ENCODE assay signal across 20 cellular contexts in the genomic region with DNA sequence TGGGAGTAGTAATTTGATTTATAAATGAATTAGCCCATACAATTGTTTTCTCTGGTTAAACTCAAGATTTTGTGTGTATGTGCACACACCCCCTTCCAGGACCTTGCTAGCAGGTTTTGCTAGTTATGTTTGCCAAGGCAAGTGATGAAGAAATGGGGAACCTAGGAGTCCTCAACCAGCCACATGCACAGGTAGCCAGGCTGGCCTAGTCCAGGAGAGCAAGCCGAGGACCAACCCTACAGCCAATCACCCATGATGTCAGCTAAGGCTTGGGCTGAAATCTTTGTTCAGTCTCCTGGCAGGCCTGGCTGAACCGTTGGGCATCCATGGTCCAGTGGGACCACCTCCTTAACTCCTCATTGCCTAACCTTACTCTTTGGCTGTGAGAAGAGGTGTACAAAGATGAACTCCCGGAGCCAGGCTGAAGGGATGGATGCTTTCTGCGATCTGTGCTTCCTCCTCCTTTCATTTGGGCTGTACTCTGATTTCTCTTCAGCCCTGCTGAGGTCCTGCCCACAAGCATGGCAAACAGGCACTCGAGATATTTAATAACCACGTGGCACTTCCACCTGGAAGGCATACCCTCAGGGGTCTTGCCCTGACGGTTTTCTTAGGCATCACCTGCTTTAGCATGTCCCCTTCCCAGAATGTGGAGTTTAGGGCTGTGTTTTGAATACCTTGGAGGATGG. TPM values are rescaled to one million over a fixed set of nuclear protein-coding genes. Genes with fewer than 3 reads are reported as not detected.
A peak's percentile ranks its signal among the peaks of the same experiment; 100 is the strongest.
DNase-seq lines count a peak whose midpoint lies in the region; ATAC-seq lines count a peak whose summit lies in the region.
"Had no signal": no experiment of that assay in that cellular context is flagged by ENCODE, and none has a peak within 500 bp of the region (broad histone marks: within the 10 kb centered on the region; RNA-seq: fewer than 3 reads in every experiment).

No MANE protein-coding gene starts in this region.

- H3K4me1 Mint-ChIP-seq in activated naive CD8-positive, alpha-beta T cell (ENCODE audit: low read depth) = peaks cover 46% of the 10 kb centered on the region
- H3K4me1 Mint-ChIP-seq in activated naive CD8-positive, alpha-beta T cell treated with anti-CD3 and anti-CD28 coated beads, Interleukin-2, amount 50 U/mL, for 24 hours = peaks cover 44% of the 10 kb centered on the region
- H3K4me1 Mint-ChIP-seq in activated T-helper 17 cell treated with anti-CD3 and anti-CD28 coated beads, Interleukin-2, amount 50 U/mL, for 72 hours = peaks cover 30% of the 10 kb centered on the region
- peaks cover 22% of the 10 kb centered on the region for H3K4me1 Mint-ChIP-seq in activated CD4-positive, alpha-beta T cell treated with anti-CD3 and anti-CD28 coated beads for 36 hours

- no peaks in the 10 kb centered on the region for H3K9me3 ChIP-seq in mesenchymal stem cell (ENCODE audit: control insufficient read depth, low read length)
- no peaks in the 10 kb centered on the region for H3K9me3 ChIP-seq in aorta (ENCODE audit: control insufficient read depth, low read length)

- no peak overlapping the region for H3K18ac ChIP-seq in mesenchymal stem cell (ENCODE audit: low read depth in 1 of 2, low read length in 2 of 2)

- no peak overlapping the region for H3K14ac ChIP-seq in mesenchymal stem cell (ENCODE audit: low read length in 2 of 2)

- no peak overlapping the region for H2BK5ac ChIP-seq in mesenchymal stem cell (ENCODE audit: low read depth, low read length, poor library complexity, severe bottlenecking)

- H2BK12ac ChIP-seq in mesenchymal stem cell (ENCODE audit: low read length in 2 of 2) = peak overlapping the region in 1 of 2 experiments; percentile 3

- no peak overlapping the region for H3K4me3 Mint-ChIP-seq in activated naive CD8-positive, alpha-beta T cell
- no peak overlapping the region for H3K4me3 Mint-ChIP-seq in activated naive CD8-positive, alpha-beta T cell treated with anti-CD3 and anti-CD28 coated beads, Interleukin-2, amount 50 U/mL, for 24 hours
- no peak overlapping the region for H3K4me3 Mint-ChIP-seq in activated T-helper 17 cell treated with anti-CD3 and anti-CD28 coated beads, Interleukin-2, amount 50 U/mL, for 72 hours
- H3K4me3 Mint-ChIP-seq in activated CD4-positive, alpha-beta T cell treated with anti-CD3 and anti-CD28 coated beads for 36 hours = no peak overlapping the region
- H3K4me3 Mint-ChIP-seq: IgD-negative memory B cell, naive B cell, T-helper 17 cell, type B pancreatic cell had no signal

- H3K36me3 Mint-ChIP-seq in activated naive CD8-positive, alpha-beta T cell = peaks cover 13% of the 10 kb centered on the region
- H3K36me3 Mint-ChIP-seq in activated naive CD8-positive, alpha-beta T cell treated with anti-CD3 and anti-CD28 coated beads, Interleukin-2, amount 50 U/mL, for 24 hours (ENCODE audit: low read depth) = peaks cover 36% of the 10 kb centered on the region
- peaks cover 72% of the 10 kb centered on the region for H3K36me3 Mint-ChIP-seq in activated T-helper 17 cell treated with anti-CD3 and anti-CD28 coated beads, Interleukin-2, amount 50 U/mL, for 72 hours (ENCODE audit: low read depth)
- H3K36me3 Mint-ChIP-seq in activated CD4-positive, alpha-beta T cell treated with anti-CD3 and anti-CD28 coated beads for 36 hours (ENCODE audit: low read depth) = peaks cover 14% of the 10 kb centered on the region

- H3K9me3 Mint-ChIP-seq in activated naive CD8-positive, alpha-beta T cell (ENCODE audit: low read depth) = no peaks in the 10 kb centered on the region
- no peaks in the 10 kb centered on the region for H3K9me3 Mint-ChIP-seq in activated naive CD8-positive, alpha-beta T cell treated with anti-CD3 and anti-CD28 coated beads, Interleukin-2, amount 50 U/mL, for 24 hours
- H3K9me3 Mint-ChIP-seq in activated T-helper 17 cell treated with anti-CD3 and anti-CD28 coated beads, Interleukin-2, amount 50 U/mL, for 72 hours = no peaks in the 10 kb centered on the region
- no peaks in the 10 kb centered on the region for H3K9me3 Mint-ChIP-seq in activated CD4-positive, alpha-beta T cell treated with anti-CD3 and anti-CD28 coated beads for 36 hours (ENCODE audit: low read depth)
- H3K9me3 Mint-ChIP-seq: IgD-negative memory B cell, naive B cell, type B pancreatic cell had no signal

- intact Hi-C loops in aorta (cut with DNase I) = no loop called here
- intact Hi-C loops in activated CD4-positive, alpha-beta T cell treated with anti-CD3 and anti-CD28 coated beads for 36 hours (cut with DNase I, micrococcal nuclease) = no loop called here

- H3K27ac ChIP-seq in mesenchymal stem cell (ENCODE audit: low read length, poor library complexity, severe bottlenecking) = no peak overlapping the region
- no peak overlapping the region for H3K27ac ChIP-seq in aorta (ENCODE audit: low read depth in 1 of 2, low read length in 2 of 2)

- H3K4me3 ChIP-seq in mesenchymal stem cell (ENCODE audit: insufficient read depth in 1 of 2, low read depth in 1 of 2, low read length in 2 of 2) (no peak overlapping the region), aorta (ENCODE audit: low read length in 2 of 2) (no peak overlapping the region)

- no peak overlapping the region for H3K4ac ChIP-seq in mesenchymal stem cell (ENCODE audit: low read depth in 1 of 2, low read length in 2 of 2)

- no peaks in the 10 kb centered on the region for H3K27me3 Mint-ChIP-seq in activated naive CD8-positive, alpha-beta T cell
- no peaks in the 10 kb centered on the region for H3K27me3 Mint-ChIP-seq in activated naive CD8-positive, alpha-beta T cell treated with anti-CD3 and anti-CD28 coated beads, Interleukin-2, amount 50 U/mL, for 24 hours
- H3K27me3 Mint-ChIP-seq in activated T-helper 17 cell treated with anti-CD3 and anti-CD28 coated beads, Interleukin-2, amount 50 U/mL, for 72 hours = no peaks in the 10 kb centered on the region
- no peaks in the 10 kb centered on the region for H3K27me3 Mint-ChIP-seq in activated CD4-positive, alpha-beta T cell treated with anti-CD3 and anti-CD28 coated beads for 36 hours
- H3K27me3 Mint-ChIP-seq: IgD-negative memory B cell, naive B cell, T-helper 17 cell had no signal

- no peak overlapping the region for H3K23ac ChIP-seq in mesenchymal stem cell (ENCODE audit: low read length in 2 of 2)

- no peak overlapping the region for H2BK15ac ChIP-seq in mesenchymal stem cell (ENCODE audit: low read depth, poor library complexity, severe bottlenecking)

- H3K79me1 ChIP-seq in mesenchymal stem cell (replicated peaks; ENCODE audit: low read length, poor library complexity, severe bottlenecking) = peaks cover 2% of the 10 kb centered on the region

- H2BK120ac ChIP-seq in mesenchymal stem cell (ENCODE audit: low read depth, low read length) = no peak overlapping the region

- no peak overlapping the region for H3K4me2 ChIP-seq in mesenchymal stem cell (ENCODE audit: low read length, poor library complexity, severe bottlenecking)

- H3K27me3 ChIP-seq in mesenchymal stem cell (ENCODE audit: control insufficient read depth in 1 of 2, insufficient read depth in 1 of 2, low read length in 2 of 2) = no peaks in the 10 kb centered on the region
- no peaks in the 10 kb centered on the region for H3K27me3 ChIP-seq in aorta (ENCODE audit: control insufficient read depth in 1 of 2, insufficient read depth in 2 of 2, low read length in 1 of 2)

- peaks cover 10% of the 10 kb centered on the region for H3K4me1 ChIP-seq in mesenchymal stem cell (ENCODE audit: control insufficient read depth, insufficient read depth, low read depth, low read length)
- H3K4me1 ChIP-seq in aorta (ENCODE audit: control insufficient read depth in 1 of 2, insufficient read depth in 2 of 2, low read length in 2 of 2) = no peaks in the 10 kb centered on the region

- no peak overlapping the region for H4K8ac ChIP-seq in mesenchymal stem cell (ENCODE audit: low read length)

- H3K9ac ChIP-seq in mesenchymal stem cell (ENCODE audit: low read length) = no peak overlapping the region

- H2AFZ ChIP-seq in mesenchymal stem cell (ENCODE audit: low read depth, low read length) = no peak overlapping the region

- H2AK5ac ChIP-seq in mesenchymal stem cell (ENCODE audit: low read length, severe bottlenecking) = peak overlapping the region; percentile 1

- no peak for ATAC-seq in activated naive CD8-positive, alpha-beta T cell treated with anti-CD3 and anti-CD28 coated beads, Interleukin-2, amount 50 U/mL, for 24 hours
- ATAC-seq in activated T-helper 17 cell treated with anti-CD3 and anti-CD28 coated beads, Interleukin-2, amount 50 U/mL, for 72 hours (replicated peaks) = peak; percentile 15
- ATAC-seq in aorta (ENCODE audit: low FRiP score) = peak; percentile 33
- no peak for ATAC-seq in activated CD4-positive, alpha-beta T cell treated with anti-CD3 and anti-CD28 coated beads for 36 hours
- ATAC-seq: HCT116, T-helper 17 cell had no signal

- WGBS in mesenchymal stem cell = 96% methylated on average over 7 of the region's 7 CpGs
- 75 to 79% methylated on average over 7 of the region's 7 CpGs for WGBS in aorta, 2 donors

- DNase-seq in activated naive CD8-positive, alpha-beta T cell treated with anti-CD3 and anti-CD28 coated beads, Interleukin-2, amount 50 U/mL, for 24 hours = no peak
- DNase-seq in mesenchymal stem cell (no peak), aorta (no peak), NOMO-1 treated with DMSO at 0.1 percent for 48 hours (lab: John Stamatoyannopoulos, UW; ENCODE audit: unreplicated experiment) (no peak), NOMO-1 treated with dmso at 0.1 percent for 144 hours (lab: John Stamatoyannopoulos, UW; ENCODE audit: unreplicated experiment) (no peak)
- no peak for DNase-seq in activated CD4-positive, alpha-beta T cell treated with anti-CD3 and anti-CD28 coated beads for 36 hours
- DNase-seq: COR-L47, EL, mammary epithelial cell, MV-4-11, naive B cell, NCI-H2029 treated with DMSO at 0.1 percent for 48 hours, NCI-H510A, SIG-M5, T-helper 17 cell had no signal

- POLR2A ChIA-PET in activated CD4-positive, alpha-beta T cell treated with anti-CD3 and anti-CD28 coated beads for 36 hours (lab: Charles Lee) = no interaction called here

- H3K36me3 ChIP-seq in mesenchymal stem cell (ENCODE audit: control insufficient read depth in 1 of 2, insufficient read depth in 2 of 2, low read depth in 1 of 2, low read length in 2 of 2) (peaks cover 0 to 8% of the 10 kb centered on the region in 2 experiments), aorta (ENCODE audit: control insufficient read depth in 1 of 2, insufficient read depth in 2 of 2, low read length in 1 of 2) (no peaks in the 10 kb centered on the region)

- peak overlapping the region; percentile 34 for H3K27ac Mint-ChIP-seq in activated naive CD8-positive, alpha-beta T cell
- H3K27ac Mint-ChIP-seq in activated naive CD8-positive, alpha-beta T cell treated with anti-CD3 and anti-CD28 coated beads, Interleukin-2, amount 50 U/mL, for 24 hours = no peak overlapping the region
- H3K27ac Mint-ChIP-seq in activated T-helper 17 cell treated with anti-CD3 and anti-CD28 coated beads, Interleukin-2, amount 50 U/mL, for 72 hours = peak overlapping the region; percentile 50
- H3K27ac Mint-ChIP-seq in activated CD4-positive, alpha-beta T cell treated with anti-CD3 and anti-CD28 coated beads for 36 hours = no peak overlapping the region
- H3K27ac Mint-ChIP-seq: IgD-negative memory B cell, T-helper 17 cell, type B pancreatic cell had no signal

- CTCF ChIA-PET in activated CD4-positive, alpha-beta T cell treated with anti-CD3 and anti-CD28 coated beads for 36 hours (lab: Charles Lee) = no interaction called here

- no peak overlapping the region for H4K91ac ChIP-seq in mesenchymal stem cell (ENCODE audit: low read length)

RNA-seq across cellular contexts. Expression of a gene that starts 22.1 kb away (rescaled TPM):
- 100 to 1,000 TPM; 491 to 882 TPM for total RNA-seq in activated T-helper 17 cell treated with anti-CD3 and anti-CD28 coated beads, Interleukin-2, amount 50 U/mL, for 72 hours
- polyA plus RNA-seq in mesenchymal stem cell (2013, experiment 1 of 2) = 309 TPM
- 309 TPM for polyA plus RNA-seq in mesenchymal stem cell (2013, experiment 2 of 2)
- 100 to 1,000 TPM; 332 to 354 TPM for total RNA-seq in aorta
- polyA plus RNA-seq in aorta = 100 to 1,000 TPM; 345 to 392 TPM
- total RNA-seq in activated CD4-positive, alpha-beta T cell treated with anti-CD3 and anti-CD28 coated beads for 36 hours = 100 to 1,000 TPM; 600 to 996 TPM

RNA-seq across cellular contexts. Expression of a gene that starts 23.1 kb away (rescaled TPM):
- 100 to 1,000 TPM; 179 to 242 TPM for total RNA-seq in activated T-helper 17 cell treated with anti-CD3 and anti-CD28 coated beads, Interleukin-2, amount 50 U/mL, for 72 hours
- 144 TPM for polyA plus RNA-seq in mesenchymal stem cell (2013, experiment 1 of 2)
- polyA plus RNA-seq in mesenchymal stem cell (2013, experiment 2 of 2) = 150 TPM
- total RNA-seq in aorta = 10 to 100 TPM; 74.8 to 86.6 TPM
- 100 to 1,000 TPM in 1 of 2 donors, 10 to 100 TPM in 1; 83.0 to 143 TPM for polyA plus RNA-seq in aorta
- 100 to 1,000 TPM; 173 to 300 TPM for total RNA-seq in activated CD4-positive, alpha-beta T cell treated with anti-CD3 and anti-CD28 coated beads for 36 hours

RNA-seq across cellular contexts. Expression of a gene that starts 26.4 kb away (rescaled TPM):
- total RNA-seq in activated T-helper 17 cell treated with anti-CD3 and anti-CD28 coated beads, Interleukin-2, amount 50 U/mL, for 72 hours = 10 to 100 TPM; 24.1 to 27.6 TPM
- polyA plus RNA-seq in mesenchymal stem cell (2013, experiment 1 of 2) = 17.7 TPM
- polyA plus RNA-seq in mesenchymal stem cell (2013, experiment 2 of 2) = 17.2 TPM
- total RNA-seq in aorta = 1 to 10 TPM; 1.8 to 3.1 TPM
- 1 to 10 TPM in 1 of 2 donors, under 1 TPM in 1; 0.38 to 1.1 TPM for polyA plus RNA-seq in aorta
- total RNA-seq in activated CD4-positive, alpha-beta T cell treated with anti-CD3 and anti-CD28 coated beads for 36 hours = 10 to 100 TPM; 19.9 to 23.8 TPM

Comparison
In these comparisons a context has a peak if more than half of its experiments do, and no peak if none do; other contexts are left out.
1. H3K27ac Mint-ChIP-seq: peak in activated naive CD8-positive, alpha-beta T cell (single experiment) and activated T-helper 17 cell treated with anti-CD3 and anti-CD28 coated beads, Interleukin-2, amount 50 U/mL, for 72 hours (single experiment); none in activated naive CD8-positive, alpha-beta T cell treated with anti-CD3 and anti-CD28 coated beads, Interleukin-2, amount 50 U/mL, for 24 hours (single experiment) and activated CD4-positive, alpha-beta T cell treated with anti-CD3 and anti-CD28 coated beads for 36 hours (single experiment).
2. ATAC-seq: peak in activated T-helper 17 cell treated with anti-CD3 and anti-CD28 coated beads, Interleukin-2, amount 50 U/mL, for 72 hours (single experiment) and aorta (single experiment); none in activated naive CD8-positive, alpha-beta T cell treated with anti-CD3 and anti-CD28 coated beads, Interleukin-2, amount 50 U/mL, for 24 hours (single experiment) and activated CD4-positive, alpha-beta T cell treated with anti-CD3 and anti-CD28 coated beads for 36 hours (single experiment).
3. RNA of a gene that starts 26.4 kb away (total RNA-seq): 24.1 to 27.6 TPM in activated T-helper 17 cell treated with anti-CD3 and anti-CD28 coated beads, Interleukin-2, amount 50 U/mL, for 72 hours and 19.9 to 23.8 TPM in activated CD4-positive, alpha-beta T cell treated with anti-CD3 and anti-CD28 coated beads for 36 hours; 1.8 to 3.1 TPM in aorta; every median in the first group is over 4 times any median in the second.